Comparison of ENCODE assay signal across 21 cellular contexts in the genomic region with DNA sequence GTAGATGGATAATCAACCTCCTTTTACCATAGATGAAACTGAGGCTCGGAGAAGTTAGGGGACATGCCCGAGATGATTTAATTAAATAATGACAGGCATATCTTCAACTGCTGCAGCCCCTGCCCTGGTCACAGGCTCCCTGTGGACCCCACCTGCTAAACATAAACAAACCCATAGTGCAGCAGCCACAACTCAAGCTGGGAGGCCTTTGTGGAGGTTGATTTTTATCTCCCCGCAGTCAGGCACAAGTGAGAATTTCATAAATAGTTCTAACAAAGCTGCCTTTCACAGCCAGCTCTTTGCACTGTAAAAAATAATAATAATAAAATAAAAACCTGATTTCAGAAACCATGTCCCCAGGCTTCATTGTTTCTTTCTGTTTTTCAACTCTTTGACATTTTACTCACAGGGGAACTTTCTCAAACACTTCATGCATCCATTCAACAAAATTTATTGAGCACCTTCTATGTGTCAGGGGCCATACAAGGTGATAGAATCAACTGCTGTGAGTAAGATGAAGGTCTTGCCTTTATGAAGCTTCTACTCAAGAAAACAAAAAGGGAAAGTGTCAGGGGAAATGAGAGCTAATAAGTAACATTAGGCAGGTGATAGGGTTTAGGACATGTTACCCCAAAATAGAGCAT.
"Had no signal": no experiment of that assay in that cellular context is flagged by ENCODE, and none has a peak within 500 bp of the region (broad histone marks: within the 10 kb centered on the region; RNA-seq: fewer than 3 reads in every experiment).

No MANE protein-coding gene starts in this region.

- DNase-seq: activated CD4-positive, alpha-beta T cell treated with anti-CD3 and anti-CD28 coated beads for 48 hours; activated CD4-positive, CD25-positive, alpha-beta regulatory T cell; activated CD8-positive, alpha-beta T cell treated with anti-CD3 and anti-CD28 coated beads for 36 hours; activated naive CD4-positive, alpha-beta T cell treated with anti-CD3 and anti-CD28 coated beads for 36 hours; activated naive CD8-positive, alpha-beta T cell treated with anti-CD3 and anti-CD28 coated beads, Interleukin-2, amount 50 U/mL, for 24 hours; activated T-cell treated with anti-CD3 and anti-CD28 coated beads, Interleukin-2, amount 50 U/mL, for 1 hour; brain microvascular endothelial cell; central memory CD4-positive, alpha-beta T cell; colonic mucosa; glutamatergic neuron; hippocampal formation; islet precursor cell; left colon; lower lobe of right lung; small intestine; stimulated activated CD4-positive, alpha-beta T cell treated with anti-CD3 and anti-CD28 coated beads, Interleukin-15, amount 100 ng/mL, for 24 hours; stimulated activated CD4-positive, alpha-beta T cell treated with anti-CD3 and anti-CD28 coated beads, Interleukin-2, amount 100 ng/mL, for 48 hours; uterus had no signal

- H3K36me3 ChIP-seq: brain microvascular endothelial cell, colonic mucosa, lower lobe of right lung, tibial nerve, uterus had no signal

- H3K9me3 ChIP-seq: colonic mucosa, lower lobe of right lung, right lobe of liver, tibial nerve, uterus had no signal

- H3K4me1 ChIP-seq: colonic mucosa, parathyroid adenoma had no signal

- H3K27me3 ChIP-seq: brain microvascular endothelial cell, colonic mucosa, right lobe of liver, tibial nerve, uterus had no signal

- H3K9ac ChIP-seq: parathyroid adenoma had no signal

- H3K4me3 ChIP-seq: colonic mucosa, right lobe of liver had no signal

- H2AFZ ChIP-seq: parathyroid adenoma had no signal

- H3K79me2 ChIP-seq: parathyroid adenoma had no signal

- ATAC-seq: left colon had no signal

- H3K27ac ChIP-seq: brain microvascular endothelial cell, colonic mucosa, lower lobe of right lung, parathyroid adenoma, right lobe of liver had no signal
